ENCODE assay signal across 22 cellular contexts in genomic region chr11:13993096-13993760, GRCh38. TPM values are rescaled to one million over a fixed set of nuclear protein-coding genes. Genes with fewer than 3 reads are reported as not detected.
"Had no signal": no experiment of that assay in that cellular context is flagged by ENCODE, and none has a peak within 500 bp of the region (broad histone marks: within the 10 kb centered on the region; RNA-seq: fewer than 3 reads in every experiment).

No MANE protein-coding gene starts in this region.

- H3K36me3 ChIP-seq: cardiac muscle cell, left ventricle myocardium inferior, ovary, stomach, suprapubic skin, tibial nerve had no signal

- H3K27me3 Mint-ChIP-seq: activated naive CD8-positive, alpha-beta T cell treated with anti-CD3 and anti-CD28 coated beads, Interleukin-2, amount 50 U/mL, for 24 hours had no signal

- H3K27ac ChIP-seq: cardiac muscle cell, left ventricle myocardium inferior, ovary, psoas muscle, suprapubic skin, tibial nerve had no signal

- H3K9me3 Mint-ChIP-seq: activated CD4-positive, alpha-beta memory T cell treated with anti-CD3 and anti-CD28 coated beads, Interleukin-2, amount 10 ng/mL, durations not matched to agents 7 days and 5 days; activated naive CD8-positive, alpha-beta T cell treated with anti-CD3 and anti-CD28 coated beads, Interleukin-2, amount 50 U/mL, for 24 hours; immature natural killer cell; natural killer cell; stimulated activated effector memory CD8-positive, alpha-beta T cell treated with anti-CD3 and anti-CD28 coated beads, Interleukin-12 subunit alpha, Interleukin-12 subunit beta, amount 100 ng/mL, for 72 hours had no signal

- DNase-seq: activated CD4-positive, alpha-beta memory T cell treated with anti-CD3 and anti-CD28 coated beads, Interleukin-2, amount 10 ng/mL, durations not matched to agents 7 days and 5 days; activated CD4-positive, alpha-beta T cell treated with anti-CD3 and anti-CD28 coated beads for 48 hours; activated gamma-delta T cell; activated naive CD4-positive, alpha-beta T cell treated with anti-CD3 and anti-CD28 coated beads, Interleukin-2, amount 50 U/mL, for 16 hours; activated naive CD8-positive, alpha-beta T cell treated with anti-CD3 and anti-CD28 coated beads, Interleukin-2, amount 50 U/mL, for 24 hours; activated T-cell treated with anti-CD3 and anti-CD28 coated beads for 4 hours; foreskin fibroblast; immature natural killer cell; left ventricle myocardium inferior; mammary epithelial cell; natural killer cell; ovary; psoas muscle; stimulated activated CD4-positive, alpha-beta T cell treated with anti-CD3 and anti-CD28 coated beads, Interleukin-1b, Interleukin-23, amount 100 ng/mL, for 48 hours; stomach; T-helper 9 cell had no signal

- FAIRE-seq: endometrium had no signal

- H3K4me3 Mint-ChIP-seq: activated CD4-positive, alpha-beta memory T cell treated with anti-CD3 and anti-CD28 coated beads, Interleukin-2, amount 10 ng/mL, durations not matched to agents 7 days and 5 days; activated naive CD8-positive, alpha-beta T cell treated with anti-CD3 and anti-CD28 coated beads, Interleukin-2, amount 50 U/mL, for 24 hours; immature natural killer cell; mesothelial cell of epicardium; natural killer cell; stimulated activated effector memory CD8-positive, alpha-beta T cell treated with anti-CD3 and anti-CD28 coated beads, Interleukin-12 subunit alpha, Interleukin-12 subunit beta, amount 100 ng/mL, for 72 hours had no signal

- H3K27me3 ChIP-seq: ovary, stomach, suprapubic skin had no signal

- H3K9me3 ChIP-seq: left ventricle myocardium inferior, ovary, psoas muscle, stomach, suprapubic skin, tibial nerve had no signal

- H3K36me3 Mint-ChIP-seq: immature natural killer cell; mesothelial cell of epicardium; natural killer cell; stimulated activated effector memory CD8-positive, alpha-beta T cell treated with anti-CD3 and anti-CD28 coated beads, Interleukin-12 subunit alpha, Interleukin-12 subunit beta, amount 100 ng/mL, for 72 hours had no signal

- H3K4me1 ChIP-seq: left ventricle myocardium inferior, psoas muscle had no signal

- H3K4me1 Mint-ChIP-seq: activated CD4-positive, alpha-beta memory T cell treated with anti-CD3 and anti-CD28 coated beads, Interleukin-2, amount 10 ng/mL, durations not matched to agents 7 days and 5 days; activated naive CD8-positive, alpha-beta T cell treated with anti-CD3 and anti-CD28 coated beads, Interleukin-2, amount 50 U/mL, for 24 hours; immature natural killer cell; mesothelial cell of epicardium; natural killer cell; stimulated activated effector memory CD8-positive, alpha-beta T cell treated with anti-CD3 and anti-CD28 coated beads, Interleukin-12 subunit alpha, Interleukin-12 subunit beta, amount 100 ng/mL, for 72 hours had no signal

- H3K4me3 ChIP-seq: cardiac muscle cell, left ventricle myocardium inferior, ovary, psoas muscle, stomach, suprapubic skin, tibial nerve had no signal

- H3K27ac Mint-ChIP-seq: activated CD4-positive, alpha-beta memory T cell treated with anti-CD3 and anti-CD28 coated beads, Interleukin-2, amount 10 ng/mL, durations not matched to agents 7 days and 5 days; activated naive CD8-positive, alpha-beta T cell treated with anti-CD3 and anti-CD28 coated beads, Interleukin-2, amount 50 U/mL, for 24 hours; immature natural killer cell; mesothelial cell of epicardium; natural killer cell; stimulated activated effector memory CD8-positive, alpha-beta T cell treated with anti-CD3 and anti-CD28 coated beads, Interleukin-12 subunit alpha, Interleukin-12 subunit beta, amount 100 ng/mL, for 72 hours had no signal

RNA-seq across cellular contexts. Expression of gene SPON1, which starts 30.7 kb away (rescaled TPM):
- polyA plus RNA-seq: mammary epithelial cell had no signal
